In genomic region chr3:41710646-41711388, GRCh38 we compare ENCODE assay signal across 15 cellular contexts.
A peak's percentile ranks its signal among the peaks of the same experiment; 100 is the strongest.
DNase-seq lines count a peak whose midpoint lies in the region; TF ChIP-seq lines count a peak whose summit lies in the region.
"Had no signal": no experiment of that assay in that cellular context is flagged by ENCODE, and none has a peak within 500 bp of the region (broad histone marks: within the 10 kb centered on the region; RNA-seq: fewer than 3 reads in every experiment).

No MANE protein-coding gene starts in this region.

- H3K4me3 ChIP-seq in endodermal cell (ENCODE audit: low read length) = no peak overlapping the region
- H3K4me3 ChIP-seq in spleen = no peak overlapping the region
- H3K4me3 ChIP-seq: suprapubic skin had no signal

- TF ChIP-seq POLR2A in spleen (IDR thresholded peaks at IDR 0.05) = no peak

- no peaks in the 10 kb centered on the region for H3K9me3 ChIP-seq in endodermal cell (ENCODE audit: control insufficient read depth, low read length)
- no peaks in the 10 kb centered on the region for H3K9me3 ChIP-seq in spleen
- H3K9me3 ChIP-seq: suprapubic skin had no signal

- WGBS in endodermal cell (ENCODE audit: insufficient coverage in 1 of 2, insufficient read length in 1 of 2), 2 experiments = 92 to 94% methylated on average over 6 to 8 of the region's 8 CpGs
- 90 to 93% (median 93%) methylated on average over 8 of the region's 8 CpGs for WGBS in spleen, 5 donors

- intact Hi-C loops in spleen (cut with DNase I; ENCODE audit: low total_unique reads) = loop anchor here (10.0 kb wide), 1 partner anchor 1126 kb away; no protein-coding TSS in a partner anchor

- peak overlapping the region; percentile 43 for H3K27ac Mint-ChIP-seq in endodermal cell
- peak overlapping the region; percentile 36 to 84 (median 44) for H3K27ac Mint-ChIP-seq in nephron
- H3K27ac Mint-ChIP-seq: activated CD4-positive, alpha-beta memory T cell treated with anti-CD3 and anti-CD28 coated beads, Interleukin-2, amount 10 ng/mL, durations not matched to agents 7 days and 5 days had no signal

- H3K9me3 Mint-ChIP-seq in endodermal cell = no peaks in the 10 kb centered on the region
- no peaks in the 10 kb centered on the region for H3K9me3 Mint-ChIP-seq in nephron
- H3K9me3 Mint-ChIP-seq: activated CD4-positive, alpha-beta memory T cell treated with anti-CD3 and anti-CD28 coated beads, Interleukin-2, amount 10 ng/mL, durations not matched to agents 7 days and 5 days; CD4-positive, alpha-beta memory T cell had no signal

- no peaks in the 10 kb centered on the region for H3K27me3 Mint-ChIP-seq in endodermal cell (ENCODE audit: insufficient read depth)
- H3K27me3 Mint-ChIP-seq in nephron (ENCODE audit: low read depth) = no peaks in the 10 kb centered on the region
- H3K27me3 Mint-ChIP-seq: activated CD4-positive, alpha-beta memory T cell treated with anti-CD3 and anti-CD28 coated beads, Interleukin-2, amount 10 ng/mL, durations not matched to agents 7 days and 5 days; CD4-positive, alpha-beta memory T cell had no signal

- H3K4me1 Mint-ChIP-seq in endodermal cell = peaks cover 2% of the 10 kb centered on the region
- H3K4me1 Mint-ChIP-seq in nephron = peaks cover 16% of the 10 kb centered on the region
- H3K4me1 Mint-ChIP-seq: activated CD4-positive, alpha-beta memory T cell treated with anti-CD3 and anti-CD28 coated beads, Interleukin-2, amount 10 ng/mL, durations not matched to agents 7 days and 5 days; CD4-positive, alpha-beta memory T cell had no signal

- H3K27me3 ChIP-seq in endodermal cell (ENCODE audit: control insufficient read depth, insufficient read depth, low read length, poor library complexity, severe bottlenecking) = no peaks in the 10 kb centered on the region
- no peaks in the 10 kb centered on the region for H3K27me3 ChIP-seq in spleen (replicated peaks in 1 of 7)
- H3K27me3 ChIP-seq: suprapubic skin had no signal

- H3K36me3 ChIP-seq in endodermal cell (ENCODE audit: control insufficient read depth, insufficient read depth, low read length) (no peaks in the 10 kb centered on the region), spleen (no peaks in the 10 kb centered on the region)
- H3K36me3 ChIP-seq: suprapubic skin had no signal

- H3K4me3 Mint-ChIP-seq in endodermal cell = no peak overlapping the region
- H3K4me3 Mint-ChIP-seq in nephron = no peak overlapping the region
- H3K4me3 Mint-ChIP-seq: activated CD4-positive, alpha-beta memory T cell treated with anti-CD3 and anti-CD28 coated beads, Interleukin-2, amount 10 ng/mL, durations not matched to agents 7 days and 5 days; CD4-positive, alpha-beta memory T cell had no signal

- DNase-seq in AG20443 (ENCODE audit: low spot score) (peak; percentile 85), M059J (ENCODE audit: low read depth) (peak; percentile 84), endodermal cell (peak; percentile 64), SHP77 treated with DMSO at 0.1 percent for 48 hours (lab: John Stamatoyannopoulos, UW) (no peak), spleen (no peak), NCI-H2227 (lab: John Stamatoyannopoulos, UW; ENCODE audit: unreplicated experiment) (no peak)
- DNase-seq in activated CD8-positive, alpha-beta memory T cell treated with anti-CD3 and anti-CD28 coated beads, Interleukin-2, amount 50 U/mL, for 48 hours = no peak
- DNase-seq: activated CD4-positive, alpha-beta memory T cell treated with anti-CD3 and anti-CD28 coated beads, Interleukin-2, amount 10 ng/mL, durations not matched to agents 7 days and 5 days; amygdala; CD4-positive, alpha-beta memory T cell; NCI-H2081 treated with DMSO at 0.1 percent for 48 hours; SIG-M5; stimulated activated CD4-positive, alpha-beta T cell treated with anti-CD3 and anti-CD28 coated beads, Interleukin-1b, Interleukin-23, amount 100 ng/mL, for 48 hours had no signal

- TF ChIP-seq CTCF in endodermal cell (conservative IDR thresholded peaks at IDR 0.05) (no peak), nephron (IDR thresholded peaks at IDR 0.05; ENCODE audit: unreplicated experiment in 3 of 3) (no peak), spleen (IDR thresholded peaks at IDR 0.05 in 8 of 11, conservative IDR thresholded peaks at IDR 0.05 in 3 of 11) (no peak)

- no peak overlapping the region for H3K27ac ChIP-seq in endodermal cell (ENCODE audit: low read depth, low read length)
- H3K27ac ChIP-seq in spleen = no peak overlapping the region
- H3K27ac ChIP-seq: suprapubic skin had no signal

- H3K9ac ChIP-seq in endodermal cell (ENCODE audit: extremely low read depth, low read length, poor library complexity, severe bottlenecking) = no peak overlapping the region

- H3K4me1 ChIP-seq in endodermal cell (ENCODE audit: control insufficient read depth, insufficient read depth, low read length) = no peaks in the 10 kb centered on the region
- H3K4me1 ChIP-seq in spleen = no peaks in the 10 kb centered on the region
- H3K4me1 ChIP-seq: suprapubic skin had no signal

- H3K36me3 Mint-ChIP-seq in endodermal cell (ENCODE audit: low read depth) (no peaks in the 10 kb centered on the region), nephron (ENCODE audit: low read depth) (no peaks in the 10 kb centered on the region)

Comparison
In these comparisons a context has a peak if more than half of its experiments do, and no peak if none do; other contexts are left out.
1. DNase-seq: peak in AG20443 (single experiment), M059J (single experiment) and endodermal cell (single experiment); none in SHP77 treated with DMSO at 0.1 percent for 48 hours (single experiment), spleen (single experiment), NCI-H2227 (single experiment) and activated CD8-positive, alpha-beta memory T cell treated with anti-CD3 and anti-CD28 coated beads, Interleukin-2, amount 50 U/mL, for 48 hours (single experiment).